Comparison of ENCODE assay signal across 23 cellular contexts in the genomic region with DNA sequence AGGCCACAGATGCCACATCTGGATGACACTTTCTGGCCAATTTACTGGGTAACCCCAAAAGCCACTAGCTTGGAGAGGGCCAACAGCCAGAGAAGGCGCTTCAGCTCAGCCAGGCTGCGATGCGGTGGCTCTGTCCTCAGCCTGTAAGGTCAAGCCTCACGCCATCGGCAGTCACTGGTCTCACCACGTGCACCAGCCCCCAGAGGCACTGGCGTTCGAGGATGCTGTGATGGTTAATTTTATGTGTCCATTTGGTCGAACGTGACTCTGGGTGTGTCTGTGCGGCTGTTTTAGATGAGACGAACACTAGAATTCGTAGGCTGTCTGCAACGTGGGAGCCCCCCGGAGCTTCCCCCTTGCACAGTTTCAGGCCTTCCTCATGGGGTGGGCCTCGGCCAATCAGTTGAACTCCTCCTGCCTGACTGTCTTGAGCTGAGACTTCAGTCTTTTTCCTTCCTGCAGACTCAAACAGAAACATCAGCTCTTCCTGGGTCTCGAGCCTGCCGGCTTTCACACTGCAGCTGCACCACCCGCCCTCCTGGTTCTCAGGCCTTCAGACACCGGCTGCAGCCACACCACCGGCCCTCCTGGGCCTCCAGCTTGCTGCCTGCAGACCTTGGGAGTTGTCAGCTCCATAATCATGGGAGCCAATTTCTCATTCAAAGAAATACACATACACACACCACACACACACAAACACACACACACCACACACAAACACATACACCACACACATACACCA. TPM values are rescaled to one million over a fixed set of nuclear protein-coding genes. Genes with fewer than 3 reads are reported as not detected.
DNase-seq lines count a peak whose midpoint lies in the region; ATAC-seq, FAIRE-seq and TF ChIP-seq lines count a peak whose summit lies in the region.
"Had no signal": no experiment of that assay in that cellular context is flagged by ENCODE, and none has a peak within 500 bp of the region (broad histone marks: within the 10 kb centered on the region; RNA-seq: fewer than 3 reads in every experiment).

No MANE protein-coding gene starts in this region.

- no peak overlapping the region for H3K23ac ChIP-seq in H1 (ENCODE audit: insufficient read length)

- TF ChIP-seq POLR2A in H1 (IDR thresholded peaks at IDR 0.05; ENCODE audit: control extremely low read depth in 1 of 2, low read depth in 2 of 2, low read length in 2 of 2), result no peak

- peak overlapping the region; percentile 15 for H4K5ac ChIP-seq in H1 (ENCODE audit: insufficient read length, low read depth, low read length)

- H3F3A ChIP-seq in MM.1S (ENCODE audit: insufficient read depth, low read length), result no peaks in the 10 kb centered on the region

- POLR2A ChIA-PET in H1 (lab: Charles Lee; ENCODE audit: partially characterized antibody), result interaction anchor here (1.2 to 1.6 kb wide), 2 partner anchors 10 to 18 kb away, joined by 3 to 4 read pairs; no protein-coding TSS in a partner anchor

- H2BK12ac ChIP-seq in H1 (ENCODE audit: low read depth, low read length), result peak overlapping the region; percentile 87; the same call in 1 of the 2 replicates

- peak; percentile 67 for ATAC-seq in RWPE2 (ENCODE audit: low read depth)
- ATAC-seq in GM19324 (IDR thresholded peaks at IDR 0.05; ENCODE audit: low FRiP score, unreplicated experiment), result no peak
- no peak for ATAC-seq in HG03135 (IDR thresholded peaks at IDR 0.05; ENCODE audit: unreplicated experiment)
- ATAC-seq: heart right ventricle, left lung, mucosa of descending colon, upper lobe of right lung had no signal

- DNase-seq in EH (ENCODE audit: low read depth) (peak; percentile 6), GM12865 (ENCODE audit: low read depth) (peak; percentile 82), RWPE2 (ENCODE audit: low spot score) (no peak), H1 (ENCODE audit: low read depth in 1 of 2, low spot score in 2 of 2) (no peak), MM.1S (no peak), occipital lobe (lab: John Stamatoyannopoulos, UW) (no peak)
- DNase-seq: activated CD4-positive, alpha-beta T cell treated with anti-CD3 and anti-CD28 coated beads for 48 hours; activated T-cell treated with anti-CD3 and anti-CD28 coated beads for 4 hours; CD4-positive, alpha-beta T cell; heart right ventricle; KBM-7; left lung; mucosa of descending colon; NCI-H1092; NCI-H2029 treated with DMSO at 0.1 percent for 48 hours; NCI-H510A treated with DMSO at 0.1 percent for 48 hours; stimulated activated CD8-positive, alpha-beta memory T cell treated with anti-CD3 and anti-CD28 coated beads, Interleukin-4, amount 100 ng/mL, for 48 hours; upper lobe of right lung had no signal

- peak overlapping the region; percentile 74 for H4K91ac ChIP-seq in H1 (replicated peaks; ENCODE audit: insufficient read length, low read length)

- H2BK5ac ChIP-seq in H1 (ENCODE audit: low read depth, low read length), result peak overlapping the region; percentile 56; the same call in 1 of the 2 replicates

- peak overlapping the region; percentile 96 for H3K56ac ChIP-seq in H1 (replicated peaks; ENCODE audit: insufficient read length, low read depth, low read length)

- H4K20me1 ChIP-seq in H1 (replicated peaks in 1 of 2; ENCODE audit: control insufficient read depth in 1 of 2, insufficient read depth in 2 of 2, low read length in 2 of 2) (peaks cover 0 to 2% of the 10 kb centered on the region in 2 experiments), MM.1S (ENCODE audit: insufficient read depth, low read length) (no peaks in the 10 kb centered on the region)

- peak overlapping the region; percentile 95; the same call in 1 of the 2 replicates for H2AK5ac ChIP-seq in H1 (ENCODE audit: low read depth, low read length)

- H2BK120ac ChIP-seq in H1 (replicated peaks; ENCODE audit: low read depth, low read length), result no peak overlapping the region

- no peaks in the 10 kb centered on the region for H3K36me3 ChIP-seq in RWPE2 (ENCODE audit: low read depth)
- H3K36me3 ChIP-seq in H1 (ENCODE audit: control insufficient read depth in 2 of 4, insufficient read depth in 4 of 4, low read length in 3 of 4), result no peaks in the 10 kb centered on the region
- no peaks in the 10 kb centered on the region for H3K36me3 ChIP-seq in MM.1S (replicated peaks; ENCODE audit: insufficient read depth, low read length)
- H3K36me3 ChIP-seq: cardiac muscle cell, heart right ventricle, left lung, upper lobe of right lung had no signal

- peak overlapping the region; percentile 68; the same call in 1 of the 2 replicates for H4K8ac ChIP-seq in H1 (ENCODE audit: extremely low read depth, insufficient read depth, low read length)

- no peak for TF ChIP-seq RAD21 in H1 (IDR thresholded peaks at IDR 0.05 in 1 of 2, conservative IDR thresholded peaks at IDR 0.05 in 1 of 2; ENCODE audit: low read depth in 2 of 2, low read length in 2 of 2)

- H3K79me2 ChIP-seq in H1 (ENCODE audit: control insufficient read depth in 1 of 2, insufficient read depth in 2 of 2, low read length in 2 of 2), result no peaks in the 10 kb centered on the region
- H3K79me2 ChIP-seq in MM.1S (ENCODE audit: low read length), result no peaks in the 10 kb centered on the region

- no peaks in the 10 kb centered on the region for H3K27me3 ChIP-seq in RWPE2 (ENCODE audit: insufficient read depth, poor library complexity, severe bottlenecking)
- no peaks in the 10 kb centered on the region for H3K27me3 ChIP-seq in H1 (replicated peaks in 1 of 4; ENCODE audit: control insufficient read depth in 3 of 4, extremely low read depth in 1 of 4, insufficient read depth in 3 of 4, low read length in 3 of 4)
- peaks cover 39% of the 10 kb centered on the region for H3K27me3 ChIP-seq in MM.1S (replicated peaks; ENCODE audit: insufficient read depth, low read length)
- H3K27me3 ChIP-seq: cardiac muscle cell, left lung, upper lobe of right lung had no signal

- no peak overlapping the region for H3K4me3 ChIP-seq in GM12865 (ENCODE audit: low read depth, low read length)
- no peak overlapping the region for H3K4me3 ChIP-seq in RWPE2 (ENCODE audit: severe bottlenecking)
- H3K4me3 ChIP-seq in H1 (ENCODE audit: extremely low read depth in 1 of 4, insufficient read depth in 2 of 4, low read depth in 3 of 4, low read length in 4 of 4), result no peak overlapping the region
- no peak overlapping the region for H3K4me3 ChIP-seq in MM.1S (ENCODE audit: low read length)
- H3K4me3 ChIP-seq: cardiac muscle cell, heart right ventricle, left lung, mucosa of descending colon, upper lobe of right lung had no signal

- H3K79me1 ChIP-seq in H1 (ENCODE audit: low read depth, low read length), result 0 out of 2 replicates have a peak, but pooled peaks cover 2% of the 10 kb centered on the region

- no peak overlapping the region for H3K14ac ChIP-seq in H1 (ENCODE audit: insufficient read length)

- H3K9me2 ChIP-seq in MM.1S (replicated peaks; ENCODE audit: insufficient read depth, low read length), result no peaks in the 10 kb centered on the region

- H3K4ac ChIP-seq in H1 (replicated peaks; ENCODE audit: insufficient read length, low read depth, low read length), result no peak overlapping the region

- no peak overlapping the region for H2AFZ ChIP-seq in H1 (ENCODE audit: low read length)
- H2AFZ ChIP-seq in MM.1S (ENCODE audit: low read length), result no peak overlapping the region

- H3K9ac ChIP-seq in H1 (replicated peaks in 1 of 4; ENCODE audit: extremely low read depth in 1 of 4, low read depth in 3 of 4, low read length in 3 of 4) (no peak overlapping the region), MM.1S (ENCODE audit: low read length) (no peak overlapping the region)

- peak overlapping the region; percentile 93; the same call in 1 of the 2 replicates for H2BK15ac ChIP-seq in H1 (ENCODE audit: low read length)

- 91% methylated on average over 18 of the region's 21 CpGs; no CpG with 5 or more reads in 1 of the 2 experiments for WGBS in H1 (ENCODE audit: extremely low coverage in 1 of 2, insufficient coverage in 1 of 2, insufficient read length in 1 of 2, insufficient replicate concordance in 2 of 2, low coverage in 1 of 2, low lambda C conversion rate in 2 of 2, missing lambda C conversion rate in 1 of 2), 2 experiments

- H3K27ac ChIP-seq in RWPE2 (ENCODE audit: poor library complexity, severe bottlenecking) (no peak overlapping the region), H1 (ENCODE audit: low read depth, low read length) (no peak overlapping the region), MM.1S (ENCODE audit: low read length) (no peak overlapping the region)
- H3K27ac ChIP-seq: cardiac muscle cell, heart right ventricle, left lung, RWPE1, upper lobe of right lung had no signal

- peaks cover 5% of the 10 kb centered on the region; the same call in 1 of the 2 replicates for H3K23me2 ChIP-seq in H1 (ENCODE audit: low read depth, low read length)

- H3K4me2 ChIP-seq in H1 (ENCODE audit: insufficient read depth in 1 of 2, low read depth in 2 of 2, low read length in 2 of 2) (no peak overlapping the region), MM.1S (ENCODE audit: low read depth, low read length) (no peak overlapping the region)

- no peak overlapping the region for H2BK20ac ChIP-seq in H1 (ENCODE audit: low read length)

- no peak overlapping the region; the same call in 1 of the 2 replicates for H3K18ac ChIP-seq in H1 (ENCODE audit: extremely low read depth, low read length)

- no peak for TF ChIP-seq CTCF in GM12865 (IDR thresholded peaks at IDR 0.05; ENCODE audit: insufficient read depth, low read depth, low read length, missing control alignments)
- no peak for TF ChIP-seq CTCF in RWPE2 (IDR thresholded peaks at IDR 0.05; ENCODE audit: poor library complexity, severe bottlenecking)
- TF ChIP-seq CTCF in H1 (IDR thresholded peaks at IDR 0.05; ENCODE audit: control extremely low read depth in 1 of 3, insufficient read depth in 1 of 3, low read depth in 1 of 3, low read length in 3 of 3), result no peak
- no peak for TF ChIP-seq CTCF in MM.1S (IDR thresholded peaks at IDR 0.05; ENCODE audit: low read length)

- TF ChIP-seq EP300 in H1 (IDR thresholded peaks at IDR 0.05; ENCODE audit: borderline replicate concordance in 1 of 2, low read depth in 2 of 2, low read length in 2 of 2), result no peak

- no peak for FAIRE-seq in H1 (lab: Jason Lieb, UNC)
- FAIRE-seq: endothelial cell of umbilical vein had no signal

- H3K4me1 ChIP-seq in RWPE2 (ENCODE audit: insufficient read depth, poor library complexity, severe bottlenecking), result no peaks in the 10 kb centered on the region
- H3K4me1 ChIP-seq in H1 (replicated peaks in 1 of 4; ENCODE audit: control insufficient read depth in 3 of 4, insufficient read depth in 4 of 4, low read length in 3 of 4), result no peaks in the 10 kb centered on the region
- no peaks in the 10 kb centered on the region for H3K4me1 ChIP-seq in MM.1S (ENCODE audit: low read length)
- H3K4me1 ChIP-seq: heart right ventricle, left lung, upper lobe of right lung had no signal

- H3K9me3 ChIP-seq in RWPE2 (ENCODE audit: severe bottlenecking) (no peaks in the 10 kb centered on the region), H1 (ENCODE audit: insufficient read depth in 2 of 2, low read depth in 1 of 2, low read length in 1 of 2) (no peaks in the 10 kb centered on the region; a peak in 1 of 4 replicates), MM.1S (replicated peaks; ENCODE audit: insufficient read depth, low read length) (no peaks in the 10 kb centered on the region)
- H3K9me3 ChIP-seq: heart right ventricle, left lung, mucosa of descending colon, upper lobe of right lung had no signal

- CTCF ChIA-PET in H1 (lab: Charles Lee; ENCODE audit: partially characterized antibody), result interaction anchor here (0.6 to 0.9 kb wide), 2 partner anchors 143 to 246 kb away, joined by 3 read pairs; no protein-coding TSS in a partner anchor

RNA-seq across cellular contexts. Expression of a gene that starts 41.6 kb away (rescaled TPM):
- 1.6 and 1.7 TPM in 2 replicates for total RNA-seq in H1 (2021; fragmentation: NEBNext Ultra II Directional; extraction: Animal tissue kit (Norgen Biotek cat#: 25700))
- polyA plus RNA-seq in H1 (2011; rRNA removed), result 1.0 and 1.6 TPM in 2 replicates
- 0.96 TPM for polyA plus RNA-seq in H1 (2011; cell fraction: cytosol; rRNA removed)
- 1.5 TPM for polyA plus RNA-seq in H1 (2011; cell fraction: nucleus; rRNA removed)
- 1.6 to 2.1 TPM (median 1.8 TPM) in 4 replicates for polyA plus RNA-seq in H1 (2012, experiment 1 of 2)
- polyA plus RNA-seq in H1 (2012, experiment 2 of 2), result 1.8 TPM
- 2.7 TPM for polyA plus RNA-seq in H1 (2013, experiment 1 of 2)
- 3.0 TPM for polyA plus RNA-seq in H1 (2013, experiment 2 of 2)
- 0.32 and 1.1 TPM in 2 replicates for polyA minus RNA-seq in H1 (2011; rRNA and poly(A)+ RNA removed)
- polyA minus RNA-seq in H1 (2011; cell fraction: cytosol; rRNA and poly(A)+ RNA removed), result not detected
- polyA minus RNA-seq in H1 (2011; cell fraction: nucleus; rRNA and poly(A)+ RNA removed), result 1.2 TPM
- total RNA-seq in occipital lobe, result 6.6 TPM

Comparison
In these comparisons a context has a peak if more than half of its experiments do, and no peak if none do; other contexts are left out.
1. DNase-seq: peak in EH (single experiment) and GM12865 (single experiment); none in RWPE2 (single experiment), H1 (0 of 2), MM.1S (single experiment) and occipital lobe (single experiment).